9 cellular contexts compared by ENCODE assay signal in the genomic region with DNA sequence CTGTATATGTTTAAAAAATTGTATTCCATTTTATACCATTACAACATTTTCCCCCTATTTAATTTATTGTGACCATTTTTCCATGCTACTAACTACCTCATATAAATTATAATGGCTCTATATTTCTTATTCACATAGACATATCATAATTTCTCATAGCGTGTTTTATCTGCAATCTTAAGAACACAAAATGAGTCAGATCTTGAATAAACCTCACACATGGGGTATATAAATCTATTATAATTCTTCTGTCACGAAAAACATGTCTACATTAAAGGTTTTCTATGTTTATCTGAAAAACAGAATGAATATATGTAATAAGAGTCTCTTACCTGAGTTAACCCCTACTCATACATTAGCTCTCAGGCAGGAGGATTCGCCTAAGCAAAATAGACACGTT.
"Had no signal": no experiment of that assay in that cellular context is flagged by ENCODE, and none has a peak within 500 bp of the region (broad histone marks: within the 10 kb centered on the region; RNA-seq: fewer than 3 reads in every experiment).

No MANE protein-coding gene starts in this region.

- ATAC-seq: HCT116, HepG2 had no signal

- H3K27ac ChIP-seq: GM23248, HL-60 had no signal

- H3K4me3 Mint-ChIP-seq: HFFc6, IgD-negative memory B cell had no signal

- H3K4me3 ChIP-seq: GM23248, HAP-1 had no signal

- H3K4me1 ChIP-seq: HAP-1 had no signal

- H3K36me3 ChIP-seq: HAP-1 had no signal

- H3K27ac Mint-ChIP-seq: HFFc6, IgD-negative memory B cell had no signal

- DNase-seq: GM23248, GOT3, H7, HFFc6 had no signal

- H2AFZ ChIP-seq: GM23248 had no signal

- H3K9ac ChIP-seq: GM23248 had no signal

- H3K36me3 Mint-ChIP-seq: IgD-negative memory B cell had no signal

- H3K9me3 Mint-ChIP-seq: HFFc6 had no signal

- H3K9me3 ChIP-seq: HAP-1 had no signal
